20 cellular contexts compared by ENCODE assay signal in the genomic region with DNA sequence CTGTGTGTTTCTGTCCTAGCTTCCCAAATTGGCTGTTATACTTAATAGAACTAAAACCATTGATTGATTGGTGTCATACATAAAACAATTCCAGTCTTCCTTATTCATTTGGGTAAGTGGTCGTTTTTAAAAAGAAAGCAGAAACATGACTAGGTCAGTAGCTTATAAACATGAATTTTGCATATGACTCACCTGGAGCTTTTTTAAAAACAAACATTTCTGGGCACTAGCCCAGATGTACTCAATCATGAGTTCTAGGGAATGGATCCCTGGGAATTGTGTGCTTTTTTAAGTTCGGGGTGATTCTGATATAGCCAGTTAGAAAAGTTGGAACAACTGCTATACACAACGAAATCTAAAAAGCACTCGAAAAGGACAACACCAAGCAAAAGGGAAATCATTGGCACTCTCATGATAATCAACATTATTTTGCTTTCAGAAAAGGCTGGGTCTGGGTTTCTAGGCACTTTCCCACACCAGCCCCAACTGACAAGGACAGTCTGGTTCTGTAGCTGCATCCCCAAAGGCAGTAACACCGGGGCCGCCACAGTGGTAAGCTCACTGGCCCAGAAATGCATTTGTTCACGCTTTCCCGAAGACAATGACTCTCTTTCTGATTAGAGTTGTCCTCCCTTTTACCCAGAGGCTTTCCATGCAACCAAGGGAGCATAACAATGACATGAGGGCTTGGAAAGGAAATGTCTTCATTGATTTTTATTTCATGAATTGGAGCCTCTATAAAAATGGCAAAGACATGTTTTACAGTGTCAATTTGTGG.
"Had no signal": no experiment of that assay in that cellular context is flagged by ENCODE, and none has a peak within 500 bp of the region (broad histone marks: within the 10 kb centered on the region; RNA-seq: fewer than 3 reads in every experiment).

No MANE protein-coding gene starts in this region.

- H3K4me1 Mint-ChIP-seq: activated naive CD4-positive, alpha-beta T cell treated with anti-CD3 and anti-CD28 coated beads, Interleukin-2, amount 10 ng/mL, durations not matched to agents 7 days and 5 days; activated T-helper 17 cell treated with anti-CD3 and anti-CD28 coated beads, Interleukin-2, amount 50 U/mL, for 72 hours; memory B cell; nephron progenitor cell; T-cell had no signal

- H3K9me3 Mint-ChIP-seq: activated naive CD4-positive, alpha-beta T cell treated with anti-CD3 and anti-CD28 coated beads, Interleukin-2, amount 10 ng/mL, durations not matched to agents 7 days and 5 days; brain; nephron progenitor cell had no signal

- DNase-seq: activated naive CD4-positive, alpha-beta T cell treated with anti-CD3 and anti-CD28 coated beads, Interleukin-2, amount 10 ng/mL, durations not matched to agents 7 days and 5 days; dermis blood vessel endothelial cell; endodermal cell; foreskin fibroblast; head of caudate nucleus; islet precursor cell; left lung; nephron progenitor cell; psoas muscle; sigmoid colon; stimulated activated CD4-positive, alpha-beta T cell treated with anti-CD3 and anti-CD28 coated beads, Interleukin-12 subunit alpha, Interleukin-12 subunit beta, amount 100 ng/mL, for 4 hours; stimulated activated naive CD4-positive, alpha-beta T cell; T-cell; T1000; upper lobe of left lung had no signal

- H3K4me3 ChIP-seq: left lung, psoas muscle, sigmoid colon, suprapubic skin, upper lobe of left lung had no signal

- H3K27me3 ChIP-seq: left lung, sigmoid colon, suprapubic skin, upper lobe of left lung had no signal

- H3K27ac Mint-ChIP-seq: activated naive CD4-positive, alpha-beta T cell treated with anti-CD3 and anti-CD28 coated beads, Interleukin-2, amount 10 ng/mL, durations not matched to agents 7 days and 5 days; activated T-helper 17 cell treated with anti-CD3 and anti-CD28 coated beads, Interleukin-2, amount 50 U/mL, for 72 hours; endodermal cell; memory B cell; nephron progenitor cell; T-cell had no signal

- H3K27ac ChIP-seq: left lung, psoas muscle, sigmoid colon, suprapubic skin, upper lobe of left lung, VCaP had no signal

- H3K36me3 Mint-ChIP-seq: activated naive CD4-positive, alpha-beta T cell treated with anti-CD3 and anti-CD28 coated beads, Interleukin-2, amount 10 ng/mL, durations not matched to agents 7 days and 5 days; brain; memory B cell; T-cell had no signal

- H3K4me3 Mint-ChIP-seq: activated naive CD4-positive, alpha-beta T cell treated with anti-CD3 and anti-CD28 coated beads, Interleukin-2, amount 10 ng/mL, durations not matched to agents 7 days and 5 days; activated T-helper 17 cell treated with anti-CD3 and anti-CD28 coated beads, Interleukin-2, amount 50 U/mL, for 72 hours; brain; endodermal cell; memory B cell; nephron progenitor cell; T-cell had no signal

- H3K27me3 Mint-ChIP-seq: activated naive CD4-positive, alpha-beta T cell treated with anti-CD3 and anti-CD28 coated beads, Interleukin-2, amount 10 ng/mL, durations not matched to agents 7 days and 5 days; memory B cell; T-cell had no signal

- H3K36me3 ChIP-seq: left lung, sigmoid colon, suprapubic skin, upper lobe of left lung had no signal

- H3K4me1 ChIP-seq: left lung, psoas muscle, sigmoid colon, suprapubic skin, upper lobe of left lung had no signal

- H3K9me3 ChIP-seq: left lung, sigmoid colon, suprapubic skin, upper lobe of left lung had no signal
